Comparison of ENCODE assay signal across 16 cellular contexts in genomic region chr7:5682889-5683670, GRCh38.
DNase-seq lines count a peak whose midpoint lies in the region; ATAC-seq and TF ChIP-seq lines count a peak whose summit lies in the region.
"Had no signal": no experiment of that assay in that cellular context is flagged by ENCODE, and none has a peak within 500 bp of the region (broad histone marks: within the 10 kb centered on the region; RNA-seq: fewer than 3 reads in every experiment).

No MANE protein-coding gene starts in this region.

- peaks cover 64% of the 10 kb centered on the region for H3K4me1 Mint-ChIP-seq in activated CD4-positive, alpha-beta memory T cell treated with anti-CD3 and anti-CD28 coated beads for 36 hours (ENCODE audit: low read depth)
- peaks cover 25% of the 10 kb centered on the region for H3K4me1 Mint-ChIP-seq in activated CD4-positive, alpha-beta memory T cell treated with anti-CD3 and anti-CD28 coated beads, Interleukin-2, amount 10 ng/mL, durations not matched to agents 7 days and 5 days
- peaks cover 34% of the 10 kb centered on the region for H3K4me1 Mint-ChIP-seq in T-helper 2 cell treated with Interferon-gamma antibody and Interleukin-4, amounts not matched to agents 5 μg/mL and 100 μg/mL, for 36 hours (ENCODE audit: low read depth)
- peaks cover 100% of the 10 kb centered on the region for H3K4me1 Mint-ChIP-seq in stimulated activated naive CD8-positive, alpha-beta T cell treated with anti-CD3 and anti-CD28 coated beads, Interleukin-15, amount 100 ng/mL, for 72 hours

- no peak overlapping the region for H3K4me3 Mint-ChIP-seq in activated CD4-positive, alpha-beta memory T cell treated with anti-CD3 and anti-CD28 coated beads for 36 hours
- H3K4me3 Mint-ChIP-seq in activated CD4-positive, alpha-beta memory T cell treated with anti-CD3 and anti-CD28 coated beads, Interleukin-2, amount 10 ng/mL, durations not matched to agents 7 days and 5 days, result no peak overlapping the region
- no peak overlapping the region for H3K4me3 Mint-ChIP-seq in T-helper 2 cell treated with Interferon-gamma antibody and Interleukin-4, amounts not matched to agents 5 μg/mL and 100 μg/mL, for 36 hours
- peak overlapping the region; percentile 8 to 43 for H3K4me3 Mint-ChIP-seq in stimulated activated naive CD8-positive, alpha-beta T cell treated with anti-CD3 and anti-CD28 coated beads, Interleukin-15, amount 100 ng/mL, for 72 hours

- no peaks in the 10 kb centered on the region for H3K27me3 Mint-ChIP-seq in activated CD4-positive, alpha-beta memory T cell treated with anti-CD3 and anti-CD28 coated beads for 36 hours
- peaks cover 7% of the 10 kb centered on the region for H3K27me3 Mint-ChIP-seq in activated CD4-positive, alpha-beta memory T cell treated with anti-CD3 and anti-CD28 coated beads, Interleukin-2, amount 10 ng/mL, durations not matched to agents 7 days and 5 days
- H3K27me3 Mint-ChIP-seq in T-helper 2 cell treated with Interferon-gamma antibody and Interleukin-4, amounts not matched to agents 5 μg/mL and 100 μg/mL, for 36 hours (ENCODE audit: low read depth), result no peaks in the 10 kb centered on the region
- H3K27me3 Mint-ChIP-seq in stimulated activated naive CD8-positive, alpha-beta T cell treated with anti-CD3 and anti-CD28 coated beads, Interleukin-15, amount 100 ng/mL, for 72 hours, result no peaks in the 10 kb centered on the region

- CTCF ChIA-PET in activated CD4-positive, alpha-beta memory T cell treated with anti-CD3 and anti-CD28 coated beads for 36 hours (lab: Charles Lee), result interaction anchor here (0.6 to 1.2 kb wide), 5 partner anchors 18 to 1166 kb away, joined by 3 to 6 read pairs (median 3); no protein-coding TSS in a partner anchor
- CTCF ChIA-PET in activated CD4-positive, alpha-beta memory T cell treated with anti-CD3 and anti-CD28 coated beads, Interleukin-2, amount 10 ng/mL, durations not matched to agents 7 days and 5 days (lab: Charles Lee), result interaction anchor here (0.6 to 1.2 kb wide), 4 partner anchors 18 to 112 kb away, joined by 3 to 6 read pairs (median 4); no protein-coding TSS in a partner anchor

- peak overlapping the region; percentile 28 for H3K27ac Mint-ChIP-seq in activated CD4-positive, alpha-beta memory T cell treated with anti-CD3 and anti-CD28 coated beads for 36 hours
- H3K27ac Mint-ChIP-seq in activated CD4-positive, alpha-beta memory T cell treated with anti-CD3 and anti-CD28 coated beads, Interleukin-2, amount 10 ng/mL, durations not matched to agents 7 days and 5 days, result no peak overlapping the region
- H3K27ac Mint-ChIP-seq in T-helper 2 cell treated with Interferon-gamma antibody and Interleukin-4, amounts not matched to agents 5 μg/mL and 100 μg/mL, for 36 hours, result peak overlapping the region; percentile 69
- peak overlapping the region; percentile 21 to 81 for H3K27ac Mint-ChIP-seq in stimulated activated naive CD8-positive, alpha-beta T cell treated with anti-CD3 and anti-CD28 coated beads, Interleukin-15, amount 100 ng/mL, for 72 hours

- intact Hi-C loops in activated CD4-positive, alpha-beta memory T cell treated with anti-CD3 and anti-CD28 coated beads for 36 hours (cut with micrococcal nuclease), result no loop called here
- intact Hi-C loops in ascending aorta (cut with DNase I), result no loop called here

- peaks cover 6 to 45% of the 10 kb centered on the region in 2 donors for H3K4me1 ChIP-seq in ascending aorta
- H3K4me1 ChIP-seq: thyroid gland had no signal

- H3K36me3 ChIP-seq in ascending aorta, result peaks cover 7 to 15% of the 10 kb centered on the region in 2 donors

- no peaks in the 10 kb centered on the region for H3K9me3 ChIP-seq in ascending aorta
- H3K9me3 ChIP-seq: heart right ventricle, thyroid gland had no signal

- peaks cover 25% of the 10 kb centered on the region for H3K36me3 Mint-ChIP-seq in activated CD4-positive, alpha-beta memory T cell treated with anti-CD3 and anti-CD28 coated beads for 36 hours
- peaks cover 26% of the 10 kb centered on the region for H3K36me3 Mint-ChIP-seq in activated CD4-positive, alpha-beta memory T cell treated with anti-CD3 and anti-CD28 coated beads, Interleukin-2, amount 10 ng/mL, durations not matched to agents 7 days and 5 days (ENCODE audit: low read depth)
- peaks cover 35% of the 10 kb centered on the region for H3K36me3 Mint-ChIP-seq in T-helper 2 cell treated with Interferon-gamma antibody and Interleukin-4, amounts not matched to agents 5 μg/mL and 100 μg/mL, for 36 hours (ENCODE audit: low read depth)

- H3K27ac ChIP-seq in ascending aorta, result peak overlapping the region in 1 of 2 donors; percentile 24
- H3K27ac ChIP-seq: brain microvascular endothelial cell, thyroid gland had no signal

- peak; percentile 74 for ATAC-seq in stimulated activated naive CD8-positive, alpha-beta T cell treated with anti-CD3 and anti-CD28 coated beads, Interleukin-15, amount 100 ng/mL, for 72 hours
- ATAC-seq in GM18517 (IDR thresholded peaks at IDR 0.05; ENCODE audit: unreplicated experiment) (no peak), GM21737 (IDR thresholded peaks at IDR 0.05; ENCODE audit: unreplicated experiment) (no peak)
- ATAC-seq: heart right ventricle, left colon, Right ventricle myocardium inferior had no signal

- H3K4me3 ChIP-seq in ascending aorta, result no peak overlapping the region
- H3K4me3 ChIP-seq: heart right ventricle, skin epidermis, thyroid gland had no signal

- H3K9me3 Mint-ChIP-seq in activated CD4-positive, alpha-beta memory T cell treated with anti-CD3 and anti-CD28 coated beads for 36 hours, result no peaks in the 10 kb centered on the region
- no peaks in the 10 kb centered on the region for H3K9me3 Mint-ChIP-seq in activated CD4-positive, alpha-beta memory T cell treated with anti-CD3 and anti-CD28 coated beads, Interleukin-2, amount 10 ng/mL, durations not matched to agents 7 days and 5 days
- H3K9me3 Mint-ChIP-seq in T-helper 2 cell treated with Interferon-gamma antibody and Interleukin-4, amounts not matched to agents 5 μg/mL and 100 μg/mL, for 36 hours, result no peaks in the 10 kb centered on the region
- no peaks in the 10 kb centered on the region for H3K9me3 Mint-ChIP-seq in stimulated activated naive CD8-positive, alpha-beta T cell treated with anti-CD3 and anti-CD28 coated beads, Interleukin-15, amount 100 ng/mL, for 72 hours

- no peak for TF ChIP-seq CTCF in ascending aorta (IDR thresholded peaks at IDR 0.05)

- no peaks in the 10 kb centered on the region for H3K27me3 ChIP-seq in ascending aorta
- H3K27me3 ChIP-seq: brain microvascular endothelial cell, heart right ventricle, thyroid gland had no signal

- no peak for DNase-seq in activated CD4-positive, alpha-beta memory T cell treated with anti-CD3 and anti-CD28 coated beads for 36 hours
- DNase-seq in activated CD4-positive, alpha-beta memory T cell treated with anti-CD3 and anti-CD28 coated beads, Interleukin-2, amount 10 ng/mL, durations not matched to agents 7 days and 5 days, result no peak
- DNase-seq in T-helper 2 cell treated with Interferon-gamma antibody and Interleukin-4, amounts not matched to agents 5 μg/mL and 100 μg/mL, for 36 hours (ENCODE audit: low spot score), result no peak
- DNase-seq in fibroblast of gingiva (ENCODE audit: low read depth), result peak; percentile 33
- DNase-seq in stimulated activated naive CD8-positive, alpha-beta T cell treated with anti-CD3 and anti-CD28 coated beads, Interleukin-15, amount 100 ng/mL, for 72 hours, result no peak
- DNase-seq in ascending aorta (ENCODE audit: low spot score in 2 of 2), result no peak
- DNase-seq: brain microvascular endothelial cell, DMS 273 treated with DMSO at 0.1 percent for 48 hours, heart right ventricle, left colon, NCI-H1930, thyroid gland had no signal

- POLR2A ChIA-PET in activated CD4-positive, alpha-beta memory T cell treated with anti-CD3 and anti-CD28 coated beads for 36 hours (lab: Charles Lee), result no interaction called here
- POLR2A ChIA-PET in activated CD4-positive, alpha-beta memory T cell treated with anti-CD3 and anti-CD28 coated beads, Interleukin-2, amount 10 ng/mL, durations not matched to agents 7 days and 5 days (lab: Charles Lee), result interaction anchor here (0.6 to 1.0 kb wide), 2 partner anchors 12 to 91 kb away, joined by 3 to 4 read pairs; no protein-coding TSS in a partner anchor

Comparison
In these comparisons a context has a peak if more than half of its experiments do, and no peak if none do; other contexts are left out.
1. H3K4me3 Mint-ChIP-seq: peak in stimulated activated naive CD8-positive, alpha-beta T cell treated with anti-CD3 and anti-CD28 coated beads, Interleukin-15, amount 100 ng/mL, for 72 hours (2 of 2); none in activated CD4-positive, alpha-beta memory T cell treated with anti-CD3 and anti-CD28 coated beads for 36 hours (single experiment), activated CD4-positive, alpha-beta memory T cell treated with anti-CD3 and anti-CD28 coated beads, Interleukin-2, amount 10 ng/mL, durations not matched to agents 7 days and 5 days (single experiment) and T-helper 2 cell treated with Interferon-gamma antibody and Interleukin-4, amounts not matched to agents 5 μg/mL and 100 μg/mL, for 36 hours (single experiment).